Comparison of ENCODE assay signal across 12 cellular contexts in genomic region chr2:49004046-49004626, GRCh38.
DNase-seq lines count a peak whose midpoint lies in the region; ATAC-seq and FAIRE-seq lines count a peak whose summit lies in the region.
"Had no signal": no experiment of that assay in that cellular context is flagged by ENCODE, and none has a peak within 500 bp of the region (broad histone marks: within the 10 kb centered on the region; RNA-seq: fewer than 3 reads in every experiment).

No MANE protein-coding gene starts in this region.

- no peaks in the 10 kb centered on the region for H3K36me3 Mint-ChIP-seq in activated naive CD8-positive, alpha-beta T cell treated with anti-CD3 and anti-CD28 coated beads, Interleukin-2, amount 50 U/mL, for 24 hours (ENCODE audit: low read depth)
- H3K36me3 Mint-ChIP-seq: CD8-positive, alpha-beta T cell had no signal

- FAIRE-seq in HTR-8/SVneo (lab: Jason Lieb, UNC): no peak
- FAIRE-seq: TTC549 had no signal

- no peaks in the 10 kb centered on the region for H3K9me3 Mint-ChIP-seq in activated naive CD8-positive, alpha-beta T cell treated with anti-CD3 and anti-CD28 coated beads, Interleukin-2, amount 50 U/mL, for 24 hours

- no peak overlapping the region for H3K27ac Mint-ChIP-seq in activated naive CD8-positive, alpha-beta T cell treated with anti-CD3 and anti-CD28 coated beads, Interleukin-2, amount 50 U/mL, for 24 hours
- H3K27ac Mint-ChIP-seq: CD8-positive, alpha-beta T cell had no signal

- no peaks in the 10 kb centered on the region for H3K4me1 Mint-ChIP-seq in activated naive CD8-positive, alpha-beta T cell treated with anti-CD3 and anti-CD28 coated beads, Interleukin-2, amount 50 U/mL, for 24 hours

- DNase-seq in left lobe of liver (ENCODE audit: low spot score) (no peak), DMS114 treated with DMSO at 0.1 percent for 48 hours (lab: John Stamatoyannopoulos, UW; ENCODE audit: unreplicated experiment) (no peak), HTR-8/SVneo (ENCODE audit: insufficient read length, low spot score) (no peak)
- DNase-seq in stimulated activated CD4-positive, alpha-beta T cell treated with anti-CD3 and anti-CD28 coated beads, Interleukin-15, amount 100 ng/mL, for 24 hours: no peak
- DNase-seq in activated naive CD8-positive, alpha-beta T cell treated with anti-CD3 and anti-CD28 coated beads, Interleukin-2, amount 50 U/mL, for 24 hours: no peak
- DNase-seq: CD8-positive, alpha-beta T cell; NCI-H1436; PC-9 had no signal

- no peak overlapping the region for H3K4me3 Mint-ChIP-seq in activated naive CD8-positive, alpha-beta T cell treated with anti-CD3 and anti-CD28 coated beads, Interleukin-2, amount 50 U/mL, for 24 hours
- H3K4me3 Mint-ChIP-seq: CD8-positive, alpha-beta T cell had no signal

- peak; percentile 84 for ATAC-seq in GM18868 (IDR thresholded peaks at IDR 0.05; ENCODE audit: unreplicated experiment)
- peak; percentile 66 for ATAC-seq in GM21529 (IDR thresholded peaks at IDR 0.05; ENCODE audit: unreplicated experiment)
- peak; percentile 67 for ATAC-seq in HG03442 (IDR thresholded peaks at IDR 0.05; ENCODE audit: unreplicated experiment)
- peak; percentile 43 for ATAC-seq in left lobe of liver
- ATAC-seq in activated naive CD8-positive, alpha-beta T cell treated with anti-CD3 and anti-CD28 coated beads, Interleukin-2, amount 50 U/mL, for 24 hours: no peak
- ATAC-seq: CD8-positive, alpha-beta T cell had no signal

- no peaks in the 10 kb centered on the region for H3K27me3 Mint-ChIP-seq in activated naive CD8-positive, alpha-beta T cell treated with anti-CD3 and anti-CD28 coated beads, Interleukin-2, amount 50 U/mL, for 24 hours
